Comparison of ENCODE assay signal across 1 cellular context in genomic region chr3:33883538-33884203, GRCh38.
TF ChIP-seq lines count a peak whose summit lies in the region.

No MANE protein-coding gene starts in this region.

TF ChIP-seq in K562, 482 proteins besides CTCF, POLR2A, EP300 and RAD21 (continued from another document):
- no peak for TF ChIP-seq ATF1 (CRISPR knock-in tag; IDR thresholded peaks at IDR 0.05)
- 0 out of 2 replicates have a peak, but pooled peaks have one; percentile 13 for TF ChIP-seq ATF1 (tag; IDR thresholded peaks at IDR 0.05)
- TF ChIP-seq ATF4 (CRISPR knock-in tag; IDR thresholded peaks at IDR 0.05) = no peak
- TF ChIP-seq TBL1XR1 (IDR thresholded peaks at IDR 0.05; ENCODE audit: low read length in 2 of 2) = no peak
- no peak for TF ChIP-seq MTF1 (CRISPR knock-in tag; IDR thresholded peaks at IDR 0.05; ENCODE audit: borderline replicate concordance)
- TF ChIP-seq DEAF1 (CRISPR knock-in tag; IDR thresholded peaks at IDR 0.05) = peak; percentile 88
- peak; percentile 94 for TF ChIP-seq CEBPB (tag; IDR thresholded peaks at IDR 0.05)
- no peak for TF ChIP-seq ZBTB17 (CRISPR knock-in tag; IDR thresholded peaks at IDR 0.05)
- peak; percentile 34; the same call in 1 of the 2 replicates for TF ChIP-seq CC2D1A (IDR thresholded peaks at IDR 0.05)
- TF ChIP-seq ZBTB12 (CRISPR knock-in tag; IDR thresholded peaks at IDR 0.05) = no peak
- TF ChIP-seq UBTF (IDR thresholded peaks at IDR 0.05; ENCODE audit: borderline replicate concordance in 1 of 2, low read depth in 2 of 2, low read length in 2 of 2) = no peak
- TF ChIP-seq BRCA1 (IDR thresholded peaks at IDR 0.05) = no peak
- TF ChIP-seq BRCA1 (CRISPR knock-in tag; IDR thresholded peaks at IDR 0.05) = no peak
- TF ChIP-seq EGR1 (conservative IDR thresholded peaks at IDR 0.05) = peak; percentile 68
- TF ChIP-seq ARHGAP35 (IDR thresholded peaks at IDR 0.05; ENCODE audit: partially characterized antibody) = no peak
- TF ChIP-seq SMC3 (conservative IDR thresholded peaks at IDR 0.05; ENCODE audit: insufficient read depth, low read depth, low read length) = peak; percentile 76
- no peak for TF ChIP-seq PHF8 (IDR thresholded peaks at IDR 0.05; ENCODE audit: borderline replicate concordance, low read length)
- TF ChIP-seq CBX3 (IDR thresholded peaks at IDR 0.05; ENCODE audit: borderline replicate concordance in 1 of 2, low read length in 2 of 2) = no peak
- no peak for TF ChIP-seq ETV5 (CRISPR knock-in tag; IDR thresholded peaks at IDR 0.05; ENCODE audit: low read depth)
- TF ChIP-seq ELF2 (CRISPR knock-in tag; IDR thresholded peaks at IDR 0.05) = no peak
- 0 out of 2 replicates have a peak, but pooled peaks have one; percentile 35 for TF ChIP-seq ZNF395 (CRISPR knock-in tag; IDR thresholded peaks at IDR 0.05)
- TF ChIP-seq MNT (conservative IDR thresholded peaks at IDR 0.05) = no peak
- 0 out of 2 replicates have a peak, but pooled peaks have one; percentile 8 for TF ChIP-seq PML (IDR thresholded peaks at IDR 0.05; ENCODE audit: low read length)
- TF ChIP-seq ZNF316 (IDR thresholded peaks at IDR 0.05) = no peak
- no peak for TF ChIP-seq HNRNPUL1 (IDR thresholded peaks at IDR 0.05; ENCODE audit: low read length)
- TF ChIP-seq POLR3A (IDR thresholded peaks at IDR 0.05; ENCODE audit: borderline replicate concordance, extremely low read depth, insufficient read depth, insufficient read length) = no peak
- no peak for TF ChIP-seq TSC22D4 (tag; IDR thresholded peaks at IDR 0.05)
- peak; percentile 8; the same call in 1 of the 2 replicates for TF ChIP-seq MTA3 (IDR thresholded peaks at IDR 0.05; ENCODE audit: borderline replicate concordance)
- TF ChIP-seq HCFC1 (IDR thresholded peaks at IDR 0.05; ENCODE audit: low read depth, low read length) = peak; percentile 13; the same call in 1 of the 2 replicates
